ENCODE assay signal across 11 cellular contexts in genomic region chr2:132804045-132804444, GRCh38.
DNase-seq lines count a peak whose midpoint lies in the region; ATAC-seq, FAIRE-seq and TF ChIP-seq lines count a peak whose summit lies in the region.
"Had no signal": no experiment of that assay in that cellular context is flagged by ENCODE, and none has a peak within 500 bp of the region (broad histone marks: within the 10 kb centered on the region; RNA-seq: fewer than 3 reads in every experiment).

No MANE protein-coding gene starts in this region.

- peaks cover 0 to 16% (median 0%) of the 10 kb centered on the region in 11 donors for H3K9me3 ChIP-seq in heart right ventricle
- peaks cover 0 to 3% of the 10 kb centered on the region in 2 donors for H3K9me3 ChIP-seq in transverse colon
- no peaks in the 10 kb centered on the region for H3K9me3 ChIP-seq in CD8-positive, alpha-beta T cell (ENCODE audit: low read length)

- in situ Hi-C loops in transverse colon (cut with MboI; ENCODE audit: low pct_ligation_motif_present in 1 of 4, low pct_unique_long_range_greater_than_20kb in 1 of 4, low sequenced_read_pairs in 3 of 4): no loop called here

- H3K27ac Mint-ChIP-seq in activated CD4-positive, alpha-beta T cell treated with anti-CD3 and anti-CD28 coated beads, Interleukin-2, amount 10 ng/mL, durations not matched to agents 24 days and 14 days: no peak overlapping the region
- no peak overlapping the region for H3K27ac Mint-ChIP-seq in CD8-positive, alpha-beta T cell

- FAIRE-seq in HTR-8/SVneo (lab: Jason Lieb, UNC): no peak
- FAIRE-seq: G401.6 had no signal

- peak in 7 of 8 donors; percentile 42 to 94 (median 70) for ATAC-seq in heart right ventricle
- ATAC-seq in CD8-positive, alpha-beta T cell: no peak

- H3K27me3 ChIP-seq in heart right ventricle: no peaks in the 10 kb centered on the region
- no peaks in the 10 kb centered on the region for H3K27me3 ChIP-seq in transverse colon
- no peaks in the 10 kb centered on the region for H3K27me3 ChIP-seq in CD8-positive, alpha-beta T cell (ENCODE audit: insufficient read depth, low read length)

- H3K27me3 Mint-ChIP-seq in activated CD4-positive, alpha-beta T cell treated with anti-CD3 and anti-CD28 coated beads, Interleukin-2, amount 10 ng/mL, durations not matched to agents 24 days and 14 days: no peaks in the 10 kb centered on the region
- no peaks in the 10 kb centered on the region for H3K27me3 Mint-ChIP-seq in CD8-positive, alpha-beta T cell (ENCODE audit: low read depth)

- no peaks in the 10 kb centered on the region for H3K4me1 Mint-ChIP-seq in activated CD4-positive, alpha-beta T cell treated with anti-CD3 and anti-CD28 coated beads, Interleukin-2, amount 10 ng/mL, durations not matched to agents 24 days and 14 days
- H3K4me1 Mint-ChIP-seq in CD8-positive, alpha-beta T cell (ENCODE audit: low read depth): no peaks in the 10 kb centered on the region

- POLR2A ChIA-PET in CD8-positive, alpha-beta T cell (lab: Charles Lee): interaction anchor here (1.3 kb wide), 1 partner anchor 9 kb away, joined by 3 read pairs; no protein-coding TSS in a partner anchor

- DNase-seq in AG09309 (ENCODE audit: low read depth) (peak; percentile 16), HTR-8/SVneo (ENCODE audit: insufficient read length, low spot score) (peak; percentile 9), SHP77 treated with DMSO at 0.1 percent for 48 hours (lab: John Stamatoyannopoulos, UW) (peak; percentile 68), heart right ventricle (peak in 1 of 2 donors; percentile 23), transverse colon (no peak)
- no peak for DNase-seq in stimulated activated CD4-positive, alpha-beta T cell treated with anti-CD3 and anti-CD28 coated beads, Interleukin-15, amount 100 ng/mL, for 24 hours
- DNase-seq in activated CD4-positive, alpha-beta T cell treated with anti-CD3 and anti-CD28 coated beads, Interleukin-2, amount 10 ng/mL, durations not matched to agents 24 days and 14 days: no peak
- DNase-seq in CD8-positive, alpha-beta T cell: no peak
- DNase-seq: NCI-H526 treated with DMSO at 0.1 percent for 48 hours; stimulated activated CD4-positive, alpha-beta T cell treated with anti-CD3 and anti-CD28 coated beads, Interleukin-4, amount 100 ng/mL, for 1 hour had no signal

- CTCF ChIA-PET in CD8-positive, alpha-beta T cell (lab: Charles Lee): no interaction called here

- H3K36me3 Mint-ChIP-seq in activated CD4-positive, alpha-beta T cell treated with anti-CD3 and anti-CD28 coated beads, Interleukin-2, amount 10 ng/mL, durations not matched to agents 24 days and 14 days (ENCODE audit: low read depth): no peaks in the 10 kb centered on the region
- no peaks in the 10 kb centered on the region for H3K36me3 Mint-ChIP-seq in CD8-positive, alpha-beta T cell

- H3K4me3 Mint-ChIP-seq in activated CD4-positive, alpha-beta T cell treated with anti-CD3 and anti-CD28 coated beads, Interleukin-2, amount 10 ng/mL, durations not matched to agents 24 days and 14 days: no peak overlapping the region
- H3K4me3 Mint-ChIP-seq in CD8-positive, alpha-beta T cell: no peak overlapping the region

- no peak for TF ChIP-seq EP300 in transverse colon (IDR thresholded peaks at IDR 0.05; ENCODE audit: low read depth)

- H3K9me3 Mint-ChIP-seq in activated CD4-positive, alpha-beta T cell treated with anti-CD3 and anti-CD28 coated beads, Interleukin-2, amount 10 ng/mL, durations not matched to agents 24 days and 14 days: peaks cover 12% of the 10 kb centered on the region
- peaks cover 18% of the 10 kb centered on the region for H3K9me3 Mint-ChIP-seq in CD8-positive, alpha-beta T cell

- H3K4me3 ChIP-seq in AG09309 (ENCODE audit: control insufficient read depth, low read depth, low read length) (no peak overlapping the region), heart right ventricle (no peak overlapping the region), transverse colon (no peak overlapping the region)
- H3K4me3 ChIP-seq in CD8-positive, alpha-beta T cell (ENCODE audit: low read depth, low read length): no peak overlapping the region

- TF ChIP-seq POLR2A in transverse colon (IDR thresholded peaks at IDR 0.05): no peak

- H3K4me1 ChIP-seq in heart right ventricle: peaks cover 0 to 24% (median 10%) of the 10 kb centered on the region in 9 donors
- no peaks in the 10 kb centered on the region for H3K4me1 ChIP-seq in transverse colon
- no peaks in the 10 kb centered on the region for H3K4me1 ChIP-seq in CD8-positive, alpha-beta T cell (ENCODE audit: insufficient read depth, low read length)

- H3K27ac ChIP-seq in heart right ventricle: peak overlapping the region in 3 of 10 donors; percentile 23 to 54 (median 32)
- H3K27ac ChIP-seq in transverse colon: no peak overlapping the region
- no peak overlapping the region for H3K27ac ChIP-seq in CD8-positive, alpha-beta T cell (ENCODE audit: low read depth, low read length)

- intact Hi-C loops in heart right ventricle (cut with DNase I) (no loop called here), transverse colon (cut with DNase I; ENCODE audit: low total_unique reads) (no loop called here)
- intact Hi-C loops in activated CD4-positive, alpha-beta T cell treated with anti-CD3 and anti-CD28 coated beads, Interleukin-2, amount 10 ng/mL, durations not matched to agents 24 days and 14 days (cut with micrococcal nuclease): no loop called here
- intact Hi-C loops in CD8-positive, alpha-beta T cell (cut with DNase I, micrococcal nuclease): no loop called here

- H3K36me3 ChIP-seq in heart right ventricle (no peaks in the 10 kb centered on the region), transverse colon (no peaks in the 10 kb centered on the region)
- H3K36me3 ChIP-seq in CD8-positive, alpha-beta T cell (ENCODE audit: insufficient read depth, low read length): no peaks in the 10 kb centered on the region

- no peak for TF ChIP-seq CTCF in AG09309 (IDR thresholded peaks at IDR 0.05; ENCODE audit: control insufficient read depth, insufficient read depth, low read depth, low read length, missing control alignments)
- no peak for TF ChIP-seq CTCF in heart right ventricle (IDR thresholded peaks at IDR 0.05)
- TF ChIP-seq CTCF in transverse colon (IDR thresholded peaks at IDR 0.05): no peak
- no peak for TF ChIP-seq CTCF in CD8-positive, alpha-beta T cell (IDR thresholded peaks at IDR 0.05)

- 28 to 38% methylated on average over 4 of the region's 4 CpGs for WGBS in heart right ventricle, 2 donors
- 47 to 66% methylated on average over 4 of the region's 4 CpGs for WGBS in transverse colon (ENCODE audit: low coverage in 1 of 2), 2 donors

Comparison
In these comparisons a context has a peak if more than half of its experiments do, and no peak if none do; other contexts are left out.
1. DNase-seq: peak in AG09309 (single experiment), HTR-8/SVneo (single experiment) and SHP77 treated with DMSO at 0.1 percent for 48 hours (single experiment); none in stimulated activated CD4-positive, alpha-beta T cell treated with anti-CD3 and anti-CD28 coated beads, Interleukin-15, amount 100 ng/mL, for 24 hours (single experiment), activated CD4-positive, alpha-beta T cell treated with anti-CD3 and anti-CD28 coated beads, Interleukin-2, amount 10 ng/mL, durations not matched to agents 24 days and 14 days (single experiment), transverse colon (single experiment) and CD8-positive, alpha-beta T cell (0 of 7).